Comparison of ENCODE assay signal across 15 cellular contexts in the genomic region with DNA sequence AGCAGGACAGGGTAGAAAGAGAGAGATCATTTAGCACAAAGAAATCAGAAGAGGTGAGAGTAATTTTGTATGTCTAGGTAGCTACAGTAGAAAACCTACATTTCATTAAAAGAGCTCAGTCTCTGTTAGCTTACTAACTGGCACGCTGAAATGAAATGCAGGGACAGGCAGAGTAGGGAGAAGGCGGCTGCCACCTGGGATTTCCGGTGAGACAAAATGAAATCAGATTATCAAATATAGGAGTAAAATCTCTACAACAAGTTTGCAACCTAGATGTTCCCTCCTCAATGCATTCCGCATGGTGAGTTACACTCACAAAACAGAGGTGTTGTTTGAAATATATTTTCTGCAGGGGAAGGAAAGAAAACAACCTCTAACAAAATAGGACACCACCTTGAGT. TPM values are rescaled to one million over a fixed set of nuclear protein-coding genes. Genes with fewer than 3 reads are reported as not detected.
A peak's percentile ranks its signal among the peaks of the same experiment; 100 is the strongest.
DNase-seq lines count a peak whose midpoint lies in the region; ATAC-seq and TF ChIP-seq lines count a peak whose summit lies in the region.
"Had no signal": no experiment of that assay in that cellular context is flagged by ENCODE, and none has a peak within 500 bp of the region (broad histone marks: within the 10 kb centered on the region; RNA-seq: fewer than 3 reads in every experiment).

No MANE protein-coding gene starts in this region.

- peak in 1 of 2 donors; percentile 10 for ATAC-seq in activated T-cell treated with anti-CD3 and anti-CD28 coated beads, Interleukin-2, amount 50 U/mL, for 72 hours (replicated peaks in 1 of 2)
- ATAC-seq in aorta (ENCODE audit: low FRiP score) (no peak), HG03045 (IDR thresholded peaks at IDR 0.05; ENCODE audit: unreplicated experiment) (no peak)
- ATAC-seq: Panc1, SK-N-SH treated with all-trans-retinoic acid at 6 μM for 48 hours had no signal

- CTCF ChIA-PET in A673 (lab: Charles Lee), result no interaction called here

- H3K27me3 ChIP-seq in GM06990 (replicated peaks; ENCODE audit: control insufficient read depth, insufficient read depth, low read length) (no peaks in the 10 kb centered on the region), aorta (ENCODE audit: control insufficient read depth in 1 of 2, insufficient read depth in 2 of 2, low read length in 1 of 2) (no peaks in the 10 kb centered on the region), A673 (replicated peaks; ENCODE audit: insufficient read depth, low read depth, low read length, poor library complexity) (no peaks in the 10 kb centered on the region)
- H3K27me3 ChIP-seq: neural progenitor cell, tibial nerve had no signal

- POLR2A ChIA-PET in A673 (lab: Charles Lee; ENCODE audit: low non-redundant PET), result no interaction called here

- whole genome bisulfite sequencing in aorta, 2 donors, result 81 to 89% methylated on average over 4 of the region's 4 CpGs

- H3K4me1 ChIP-seq in aorta (ENCODE audit: control insufficient read depth in 1 of 2, insufficient read depth in 2 of 2, low read length in 2 of 2) (peaks cover under 1 to 5% of the 10 kb centered on the region in 2 donors), A673 (ENCODE audit: insufficient read depth, low read length, poor library complexity, severe bottlenecking) (no peaks in the 10 kb centered on the region)

- peak overlapping the region; percentile 41 to 87 for H3K4me3 Mint-ChIP-seq in activated T-cell treated with anti-CD3 and anti-CD28 coated beads, Interleukin-2, amount 50 U/mL, for 72 hours
- H3K4me3 Mint-ChIP-seq in nephron progenitor cell, result no peak overlapping the region
- H3K4me3 Mint-ChIP-seq: neural progenitor cell had no signal

- BruUV-seq in A673 (replicated peaks; lab: Mats Ljungman, UMichigan), result no TSS peak

- H3K36me3 Mint-ChIP-seq in activated T-cell treated with anti-CD3 and anti-CD28 coated beads, Interleukin-2, amount 50 U/mL, for 72 hours (ENCODE audit: insufficient read depth in 2 of 2), result peaks cover 8 to 43% of the 10 kb centered on the region in 2 donors
- peaks cover 15% of the 10 kb centered on the region for H3K36me3 Mint-ChIP-seq in nephron progenitor cell (ENCODE audit: low read depth)

- H3K36me3 ChIP-seq in GM06990 (ENCODE audit: control insufficient read depth, insufficient read depth, low read length) (peaks cover 28% of the 10 kb centered on the region), aorta (ENCODE audit: control insufficient read depth in 1 of 2, insufficient read depth in 2 of 2, low read length in 1 of 2) (peaks cover 0 to 1% of the 10 kb centered on the region in 2 donors), A673 (ENCODE audit: insufficient read depth, low read length, poor library complexity, severe bottlenecking) (no peaks in the 10 kb centered on the region)
- H3K36me3 ChIP-seq: neural progenitor cell had no signal

- H3K4me1 Mint-ChIP-seq in activated T-cell treated with anti-CD3 and anti-CD28 coated beads, Interleukin-2, amount 50 U/mL, for 72 hours (ENCODE audit: low read depth), result peaks cover 75% of the 10 kb centered on the region
- peaks cover 2% of the 10 kb centered on the region for H3K4me1 Mint-ChIP-seq in nephron progenitor cell

- peak in 1 of 2 donors; percentile 23 for DNase-seq in activated T-cell treated with anti-CD3 and anti-CD28 coated beads, Interleukin-2, amount 50 U/mL, for 72 hours
- DNase-seq in activated T-cell treated with anti-CD3 and anti-CD28 coated beads for 4 hours, result no peak
- DNase-seq in GM06990 (ENCODE audit: extremely low read depth, insufficient read length), result no peak
- DNase-seq in activated CD4-positive, alpha-beta T cell treated with anti-CD3 and anti-CD28 coated beads, Interleukin-2, amount 50 U/mL, for 48 hours, result peak; percentile 38 to 54
- no peak for DNase-seq in nephron progenitor cell
- DNase-seq in aorta, result no peak
- no peak for DNase-seq in A673 (ENCODE audit: low spot score)
- DNase-seq: GF-D8, NCI-H2029, NCI-H510A had no signal

- H3K27ac ChIP-seq in aorta (ENCODE audit: low read depth in 1 of 2, low read length in 2 of 2) (no peak overlapping the region), A673 (ENCODE audit: low read depth, low read length, poor library complexity, severe bottlenecking) (no peak overlapping the region)
- H3K27ac ChIP-seq: neural progenitor cell, tibial nerve had no signal

- H3K9me3 ChIP-seq in aorta (ENCODE audit: control insufficient read depth, low read length) (no peaks in the 10 kb centered on the region), A673 (ENCODE audit: low read depth, low read length, poor library complexity, severe bottlenecking) (no peaks in the 10 kb centered on the region)
- H3K9me3 ChIP-seq: tibial nerve had no signal

- H3K27me3 Mint-ChIP-seq in activated T-cell treated with anti-CD3 and anti-CD28 coated beads, Interleukin-2, amount 50 U/mL, for 72 hours (ENCODE audit: low read depth), result no peaks in the 10 kb centered on the region
- H3K27me3 Mint-ChIP-seq in nephron progenitor cell (ENCODE audit: low read depth, poor library complexity), result no peaks in the 10 kb centered on the region

- peak overlapping the region; percentile 96 for H3K27ac Mint-ChIP-seq in activated T-cell treated with anti-CD3 and anti-CD28 coated beads, Interleukin-2, amount 50 U/mL, for 72 hours
- H3K27ac Mint-ChIP-seq in nephron progenitor cell, result peak overlapping the region; percentile 0
- H3K27ac Mint-ChIP-seq: neural progenitor cell had no signal

- peak overlapping the region; percentile 16; the same call in 1 of the 2 replicates for H3K4me3 ChIP-seq in GM06990 (replicated peaks; ENCODE audit: low read depth, low read length)
- no peak overlapping the region for H3K4me3 ChIP-seq in aorta (ENCODE audit: low read length in 2 of 2)
- H3K4me3 ChIP-seq in A673 (ENCODE audit: low read depth, low read length, poor library complexity, severe bottlenecking), result no peak overlapping the region
- H3K4me3 ChIP-seq: neural progenitor cell, tibial nerve had no signal

- intact Hi-C loops in aorta (cut with DNase I), result no loop called here
- intact Hi-C loops in A673 (cut with micrococcal nuclease; ENCODE audit: unreplicated experiment), result no loop called here

- no peaks in the 10 kb centered on the region for H3K9me3 Mint-ChIP-seq in activated T-cell treated with anti-CD3 and anti-CD28 coated beads, Interleukin-2, amount 50 U/mL, for 72 hours
- H3K9me3 Mint-ChIP-seq in nephron progenitor cell, result no peaks in the 10 kb centered on the region
- H3K9me3 Mint-ChIP-seq: neural progenitor cell had no signal

- no peak for TF ChIP-seq CTCF in GM06990 (IDR thresholded peaks at IDR 0.05; ENCODE audit: insufficient read depth, low read length, poor library complexity, severe bottlenecking)
- no peak for TF ChIP-seq CTCF in nephron progenitor cell (IDR thresholded peaks at IDR 0.05)
- TF ChIP-seq CTCF in A673 (conservative IDR thresholded peaks at IDR 0.05; ENCODE audit: low read depth, low read length), result no peak

RNA-seq across cellular contexts. Expression of a gene that starts 55.9 kb away (rescaled TPM):
- total RNA-seq in activated T-cell treated with anti-CD3 and anti-CD28 coated beads, Interleukin-2, amount 50 U/mL, for 72 hours, result 10 to 100 TPM; 90.8 to 91.1 TPM
- total RNA-seq in aorta (10 to 100 TPM; 74.1 to 82.9 TPM), A673 (2021) (44.8 and 49.6 TPM in 2 replicates)
- 10 to 100 TPM; 36.3 to 62.9 TPM for polyA plus RNA-seq in aorta

Comparison
In these comparisons a context has a peak if more than half of its experiments do, and no peak if none do; other contexts are left out.
1. DNase-seq: peak in activated CD4-positive, alpha-beta T cell treated with anti-CD3 and anti-CD28 coated beads, Interleukin-2, amount 50 U/mL, for 48 hours (2 of 2); none in activated T-cell treated with anti-CD3 and anti-CD28 coated beads for 4 hours (single experiment), GM06990 (single experiment), nephron progenitor cell (single experiment), aorta (0 of 2) and A673 (single experiment).